35 cellular contexts compared by ENCODE assay signal in genomic region chr12:67582238-67582834, GRCh38.
"Had no signal": no experiment of that assay in that cellular context is flagged by ENCODE, and none has a peak within 500 bp of the region (broad histone marks: within the 10 kb centered on the region; RNA-seq: fewer than 3 reads in every experiment).

No MANE protein-coding gene starts in this region.

- H3K4me3 Mint-ChIP-seq: activated CD4-positive, alpha-beta memory T cell treated with anti-CD3 and anti-CD28 coated beads, Interleukin-2, amount 10 ng/mL, durations not matched to agents 7 days and 5 days; activated CD4-positive, alpha-beta T cell treated with anti-CD3 and anti-CD28 coated beads for 36 hours; activated CD4-positive, alpha-beta T cell treated with anti-CD3 and anti-CD28 coated beads, Interleukin-2, amount 10 ng/mL, durations not matched to agents 7 days and 5 days; activated CD8-positive, alpha-beta memory T cell treated with anti-CD3 and anti-CD28 coated beads, Interleukin-2, amount 10 ng/mL, durations not matched to agents 7 days and 5 days; activated CD8-positive, alpha-beta T cell treated with anti-CD3 and anti-CD28 coated beads, Interleukin-2, amount 10 ng/mL, durations not matched to agents 7 days and 5 days; activated naive CD4-positive, alpha-beta T cell treated with anti-CD3 and anti-CD28 coated beads for 36 hours; activated naive CD8-positive, alpha-beta T cell treated with anti-CD3 and anti-CD28 coated beads for 36 hours; activated T-cell treated with anti-CD3 and anti-CD28 coated beads, Interleukin-2, amount 50 U/mL, for 24 hours; T-helper 1 cell treated with Interleukin-12 subunit alpha and Interleukin-12 subunit beta and Interleukin-4 antibody, amounts not matched to agents 30 μg/mL and 1 μg/mL, for 36 hours; T-helper 2 cell treated with Interferon-gamma antibody and Interleukin-4, amounts not matched to agents 5 μg/mL and 100 μg/mL, for 36 hours; WTC11 had no signal

- H3K27me3 ChIP-seq: adrenal gland, body of pancreas, brain microvascular endothelial cell, breast epithelium had no signal

- H3K9me3 ChIP-seq: adrenal gland, body of pancreas, breast epithelium had no signal

- H3K27ac ChIP-seq: adrenal gland, body of pancreas, brain microvascular endothelial cell, breast epithelium, WERI-Rb-1 had no signal

- H3K27me3 Mint-ChIP-seq: activated naive CD8-positive, alpha-beta T cell treated with anti-CD3 and anti-CD28 coated beads for 36 hours had no signal

- H3K9me3 Mint-ChIP-seq: activated naive CD4-positive, alpha-beta T cell treated with anti-CD3 and anti-CD28 coated beads for 36 hours had no signal

- DNase-seq: activated CD4-positive, alpha-beta memory T cell treated with anti-CD3 and anti-CD28 coated beads, Interleukin-2, amount 10 ng/mL, durations not matched to agents 7 days and 5 days; activated CD4-positive, alpha-beta T cell treated with anti-CD3 and anti-CD28 coated beads for 1 hour; activated CD4-positive, alpha-beta T cell treated with anti-CD3 and anti-CD28 coated beads for 36 hours; activated CD4-positive, alpha-beta T cell treated with anti-CD3 and anti-CD28 coated beads for 48 hours; activated CD4-positive, alpha-beta T cell treated with anti-CD3 and anti-CD28 coated beads, Interleukin-2, amount 10 ng/mL, durations not matched to agents 7 days and 5 days; activated CD4-positive, alpha-beta T cell treated with anti-CD3 and anti-CD28 coated beads, Interleukin-2, amount 50 U/mL, for 48 hours; activated CD4-positive, CD25-positive, alpha-beta regulatory T cell; activated CD8-positive, alpha-beta memory T cell treated with anti-CD3 and anti-CD28 coated beads for 24 hours; activated CD8-positive, alpha-beta memory T cell treated with anti-CD3 and anti-CD28 coated beads, Interleukin-2, amount 10 ng/mL, durations not matched to agents 7 days and 5 days; activated CD8-positive, alpha-beta memory T cell treated with anti-CD3 and anti-CD28 coated beads, Interleukin-2, amount 50 U/mL, for 48 hours; activated CD8-positive, alpha-beta T cell treated with anti-CD3 and anti-CD28 coated beads, Interleukin-2, amount 10 ng/mL, durations not matched to agents 7 days and 5 days; activated effector memory CD4-positive, alpha-beta T cell treated with Interleukin-2 at 50 U/mL for 16 hours; activated gamma-delta T cell treated with Interleukin-2 at 50 U/mL for 16 hours; activated naive CD4-positive, alpha-beta T cell; activated naive CD4-positive, alpha-beta T cell treated with anti-CD3 and anti-CD28 coated beads for 36 hours; activated naive CD4-positive, alpha-beta T cell treated with anti-CD3 and anti-CD28 coated beads, Interleukin-2, amount 50 U/mL, for 16 hours; activated naive CD8-positive, alpha-beta T cell treated with anti-CD3 and anti-CD28 coated beads for 36 hours; activated T-cell treated with anti-CD3 and anti-CD28 coated beads, Interleukin-2, amount 50 U/mL, for 24 hours; activated T-cell treated with anti-CD3 and anti-CD28 coated beads, Interleukin-2, amount 50 U/mL, for 48 hours; adrenal gland; amniotic stem cell; aorta; brain microvascular endothelial cell; central memory CD4-positive, alpha-beta T cell; T-helper 2 cell; T-helper 9 cell; WERI-Rb-1 had no signal

- ATAC-seq: activated CD4-positive, alpha-beta T cell treated with anti-CD3 and anti-CD28 coated beads for 36 hours; activated CD4-positive, CD25-positive, alpha-beta regulatory T cell treated with anti-CD3 and anti-CD28 coated beads, Interleukin-2, amount 50 U/mL, for 24 hours; activated CD8-positive, alpha-beta memory T cell treated with anti-CD3 and anti-CD28 coated beads, Interleukin-2, amount 10 ng/mL, durations not matched to agents 7 days and 5 days; activated CD8-positive, alpha-beta T cell treated with anti-CD3 and anti-CD28 coated beads, Interleukin-2, amount 10 ng/mL, durations not matched to agents 7 days and 5 days; activated naive CD4-positive, alpha-beta T cell treated with anti-CD3 and anti-CD28 coated beads, Interleukin-2, amount 50 U/mL, for 72 hours; body of pancreas; WTC11 had no signal

- H3K36me3 Mint-ChIP-seq: WTC11 had no signal

- H3K4me3 ChIP-seq: adrenal gland, body of pancreas, breast epithelium had no signal

- H3K4me1 ChIP-seq: adrenal gland, body of pancreas, breast epithelium had no signal

- H3K36me3 ChIP-seq: adrenal gland, brain microvascular endothelial cell, breast epithelium, WERI-Rb-1 had no signal

- H3K27ac Mint-ChIP-seq: activated CD4-positive, alpha-beta memory T cell treated with anti-CD3 and anti-CD28 coated beads, Interleukin-2, amount 10 ng/mL, durations not matched to agents 7 days and 5 days; activated CD4-positive, alpha-beta T cell treated with anti-CD3 and anti-CD28 coated beads for 36 hours; activated CD4-positive, alpha-beta T cell treated with anti-CD3 and anti-CD28 coated beads, Interleukin-2, amount 10 ng/mL, durations not matched to agents 7 days and 5 days; activated CD8-positive, alpha-beta memory T cell treated with anti-CD3 and anti-CD28 coated beads, Interleukin-2, amount 10 ng/mL, durations not matched to agents 7 days and 5 days; activated CD8-positive, alpha-beta T cell treated with anti-CD3 and anti-CD28 coated beads, Interleukin-2, amount 10 ng/mL, durations not matched to agents 7 days and 5 days; activated naive CD4-positive, alpha-beta T cell treated with anti-CD3 and anti-CD28 coated beads for 36 hours; activated naive CD4-positive, alpha-beta T cell treated with anti-CD3 and anti-CD28 coated beads, Interleukin-2, amount 50 U/mL, for 72 hours; activated naive CD8-positive, alpha-beta T cell treated with anti-CD3 and anti-CD28 coated beads for 36 hours; activated T-cell treated with anti-CD3 and anti-CD28 coated beads, Interleukin-2, amount 50 U/mL, for 24 hours; activated T-helper 2 cell treated with anti-CD3 and anti-CD28 coated beads, Interferon-gamma antibody, Interleukin-2, Interleukin-4, amounts not matched to agents 10 μg/mL and 5 μg/mL and 100 μg/mL, durations not matched to agents 14 hours and 24 hours and 36 hours; T-helper 1 cell treated with Interleukin-12 subunit alpha and Interleukin-12 subunit beta and Interleukin-4 antibody, amounts not matched to agents 30 μg/mL and 1 μg/mL, for 36 hours; T-helper 2 cell treated with Interferon-gamma antibody and Interleukin-4, amounts not matched to agents 5 μg/mL and 100 μg/mL, for 36 hours; WTC11 had no signal
